37 cellular contexts compared by ENCODE assay signal in genomic region chr12:94666158-94666557, GRCh38. TPM values are rescaled to one million over a fixed set of nuclear protein-coding genes. Genes with fewer than 3 reads are reported as not detected.
"Had no signal": no experiment of that assay in that cellular context is flagged by ENCODE, and none has a peak within 500 bp of the region (broad histone marks: within the 10 kb centered on the region; RNA-seq: fewer than 3 reads in every experiment).

No MANE protein-coding gene starts in this region.

- DNase-seq: Karpas-422, Kasumi-1, MG63, MM.1S, MV-4-11, NCI-H1048, NCI-H1092, NCI-H1092 treated with DMSO at 0.1 percent for 48 hours, NCI-H1105, NCI-H1105 treated with DMSO at 0.1 percent for 48 hours, NCI-H1417, NCI-H1417 treated with DMSO at 0.1 percent for 48 hours, NCI-H1436, NCI-H1436 treated with DMSO at 0.1 percent for 48 hours, NCI-H146, NCI-H1694, NCI-H1694 treated with DMSO at 0.1 percent for 48 hours, NCI-H187, NCI-H187 treated with DMSO at 0.1 percent for 48 hours, NCI-H1930, NCI-H2029, NCI-H2029 treated with DMSO at 0.1 percent for 48 hours, NCI-H2081, NCI-H2081 treated with DMSO at 0.1 percent for 48 hours, NCI-H2107, NCI-H2171, NCI-H2171 treated with DMSO at 0.1 percent for 48 hours, NCI-H2227 treated with DMSO at 0.1 percent for 48 hours, NCI-H226, NCI-H345, NCI-H446, NCI-H446 treated with DMSO at 0.1 percent for 48 hours, NCI-H510A, NCI-H510A treated with DMSO at 0.1 percent for 48 hours, NCI-H524 had no signal

- H3K36me3 ChIP-seq: MG63 had no signal

- H3K4me2 ChIP-seq: KMS-11 had no signal

- H3K9ac ChIP-seq: KMS-11 had no signal

- H3K4me3 ChIP-seq: MG63 had no signal

- H3K9me3 ChIP-seq: MG63 had no signal

- H3K27ac ChIP-seq: KMS-11 had no signal

RNA-seq across cellular contexts. Expression of gene TMCC3, which starts 15.8 kb away (rescaled TPM):
- total RNA-seq: NCI-H460 had no signal
